Comparison of ENCODE assay signal across 9 cellular contexts in the genomic region with DNA sequence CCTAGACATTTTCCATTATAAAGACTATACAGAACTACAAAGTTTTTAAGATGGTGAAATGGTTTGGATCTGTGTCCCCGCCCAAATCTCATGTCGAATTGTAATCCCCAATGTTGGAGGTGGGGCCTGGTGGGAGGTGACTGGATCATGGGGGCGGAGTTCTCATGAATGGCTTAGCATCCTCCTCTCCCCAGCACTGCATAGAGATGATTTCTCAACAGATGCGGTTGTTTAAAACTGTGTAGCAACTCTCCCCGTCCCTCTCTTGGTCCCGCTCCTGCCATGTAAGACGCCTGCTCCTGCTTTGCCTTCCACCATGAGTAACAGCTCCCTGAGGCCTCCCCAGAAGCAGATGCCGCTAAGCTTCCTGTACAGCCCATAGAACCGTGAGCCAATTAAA. TPM values are rescaled to one million over a fixed set of nuclear protein-coding genes. Genes with fewer than 3 reads are reported as not detected.
A peak's percentile ranks its signal among the peaks of the same experiment; 100 is the strongest.
DNase-seq lines count a peak whose midpoint lies in the region; ATAC-seq and TF ChIP-seq lines count a peak whose summit lies in the region.
"Had no signal": no experiment of that assay in that cellular context is flagged by ENCODE, and none has a peak within 500 bp of the region (broad histone marks: within the 10 kb centered on the region; RNA-seq: fewer than 3 reads in every experiment).

No MANE protein-coding gene starts in this region.

- peaks cover 52% of the 10 kb centered on the region for H3K4me1 Mint-ChIP-seq in activated CD4-positive, alpha-beta memory T cell treated with anti-CD3 and anti-CD28 coated beads for 36 hours (ENCODE audit: low read depth)
- H3K4me1 Mint-ChIP-seq in glutamatergic neuron (ENCODE audit: low read depth, unreplicated experiment), result peaks cover 16% of the 10 kb centered on the region

- H3K9me3 ChIP-seq in left ventricle myocardium inferior (replicated peaks), result no peaks in the 10 kb centered on the region
- no peaks in the 10 kb centered on the region for H3K9me3 ChIP-seq in tibial nerve

- WGBS in tibial nerve, 2 donors, result 75 to 78% methylated on average over 9 of the region's 9 CpGs

- DNase-seq in left ventricle myocardium inferior (no peak), Right ventricle myocardium superior (no peak), glutamatergic neuron (no peak), tibial nerve (ENCODE audit: low spot score in 2 of 2) (no peak), cerebellar cortex (ENCODE audit: low spot score) (no peak)
- DNase-seq in activated CD4-positive, alpha-beta memory T cell treated with anti-CD3 and anti-CD28 coated beads for 36 hours, result peak; percentile 51
- DNase-seq: NCI-H146 had no signal

- H3K4me3 Mint-ChIP-seq in activated CD4-positive, alpha-beta memory T cell treated with anti-CD3 and anti-CD28 coated beads for 36 hours, result peak overlapping the region; percentile 81
- peak overlapping the region; percentile 86 for H3K4me3 Mint-ChIP-seq in glutamatergic neuron (ENCODE audit: unreplicated experiment)

- peak overlapping the region; percentile 82 for H3K27ac Mint-ChIP-seq in activated CD4-positive, alpha-beta memory T cell treated with anti-CD3 and anti-CD28 coated beads for 36 hours
- H3K27ac Mint-ChIP-seq in glutamatergic neuron (ENCODE audit: unreplicated experiment), result peak overlapping the region; percentile 53

- TF ChIP-seq CTCF in left ventricle myocardium inferior (IDR thresholded peaks at IDR 0.05; ENCODE audit: borderline replicate concordance), result no peak
- no peak for TF ChIP-seq CTCF in glutamatergic neuron (IDR thresholded peaks at IDR 0.05; ENCODE audit: partially characterized antibody, unreplicated experiment)
- TF ChIP-seq CTCF in tibial nerve (IDR thresholded peaks at IDR 0.05), result no peak

- POLR2A ChIA-PET in activated CD4-positive, alpha-beta memory T cell treated with anti-CD3 and anti-CD28 coated beads for 36 hours (lab: Charles Lee), result interaction anchor here (1.1 to 2.3 kb wide), 3 partner anchors 10 to 60 kb away, joined by 3 to 8 read pairs (median 5); a partner anchor contains a TSS

- no peak for TF ChIP-seq EP300 in tibial nerve (IDR thresholded peaks at IDR 0.05)

- CTCF ChIA-PET in activated CD4-positive, alpha-beta memory T cell treated with anti-CD3 and anti-CD28 coated beads for 36 hours (lab: Charles Lee), result interaction anchor here (0.8 to 4.6 kb wide), 5 partner anchors 9 to 179 kb away, joined by 3 to 19 read pairs (median 4); a partner anchor contains a TSS

- no peak for TF ChIP-seq POLR2A in tibial nerve (IDR thresholded peaks at IDR 0.05)

- no peaks in the 10 kb centered on the region for H3K27me3 Mint-ChIP-seq in activated CD4-positive, alpha-beta memory T cell treated with anti-CD3 and anti-CD28 coated beads for 36 hours
- peaks cover 2% of the 10 kb centered on the region for H3K27me3 Mint-ChIP-seq in glutamatergic neuron (ENCODE audit: unreplicated experiment)

- H3K4me3 ChIP-seq in left ventricle myocardium inferior (peak overlapping the region; percentile 83), tibial nerve (peak overlapping the region in 3 of 4 donors; percentile 79 to 88 (median 86))

- no peaks in the 10 kb centered on the region for H3K27me3 ChIP-seq in left ventricle myocardium inferior (ENCODE audit: low read depth)
- H3K27me3 ChIP-seq in tibial nerve, result no peaks in the 10 kb centered on the region

- intact Hi-C loops in left ventricle myocardium inferior (cut with micrococcal nuclease) (no loop called here), Right ventricle myocardium superior (cut with DNase I) (no loop called here)
- intact Hi-C loops in activated CD4-positive, alpha-beta memory T cell treated with anti-CD3 and anti-CD28 coated beads for 36 hours (cut with micrococcal nuclease), result loop anchor here (5.0 kb wide), 2 partner anchors 341 to 529 kb away; a partner anchor contains a TSS

- ATAC-seq in Right ventricle myocardium superior (ENCODE audit: poor library complexity), result no peak
- ATAC-seq in GM19351 (IDR thresholded peaks at IDR 0.05; ENCODE audit: unreplicated experiment), result no peak
- ATAC-seq in HG03432 (IDR thresholded peaks at IDR 0.05; ENCODE audit: unreplicated experiment), result no peak

- H3K36me3 ChIP-seq in left ventricle myocardium inferior (no peaks in the 10 kb centered on the region), tibial nerve (no peaks in the 10 kb centered on the region)

- H3K4me1 ChIP-seq in left ventricle myocardium inferior (peaks cover 70% of the 10 kb centered on the region), tibial nerve (peaks cover 0 to 60% (median 28%) of the 10 kb centered on the region in 4 donors)

- peaks cover 4% of the 10 kb centered on the region for H3K9me3 Mint-ChIP-seq in activated CD4-positive, alpha-beta memory T cell treated with anti-CD3 and anti-CD28 coated beads for 36 hours
- H3K9me3 Mint-ChIP-seq in glutamatergic neuron (ENCODE audit: unreplicated experiment), result peaks cover 4% of the 10 kb centered on the region

- H3K36me3 Mint-ChIP-seq in activated CD4-positive, alpha-beta memory T cell treated with anti-CD3 and anti-CD28 coated beads for 36 hours, result peaks cover 31% of the 10 kb centered on the region
- no peaks in the 10 kb centered on the region for H3K36me3 Mint-ChIP-seq in glutamatergic neuron (ENCODE audit: unreplicated experiment)

- H3K27ac ChIP-seq in left ventricle myocardium inferior (replicated peaks), result peak overlapping the region; percentile 97
- no peak overlapping the region for H3K27ac ChIP-seq in tibial nerve

RNA-seq across cellular contexts. Expression of a gene that starts 1.6 kb away (rescaled TPM):
- 13.6 TPM for total RNA-seq in left ventricle myocardium inferior
- 13.6 TPM for total RNA-seq in Right ventricle myocardium superior
- 10 to 100 TPM; 21.7 to 25.5 TPM for total RNA-seq in activated CD4-positive, alpha-beta memory T cell treated with anti-CD3 and anti-CD28 coated beads for 36 hours
- total RNA-seq in glutamatergic neuron (ENCODE audit: unreplicated experiment), result 25.0 TPM
- 10 to 100 TPM; 12.6 to 26.4 (median 22.9) TPM for total RNA-seq in tibial nerve

RNA-seq across cellular contexts. Expression of a gene that starts 60.0 kb away (rescaled TPM):
- total RNA-seq in left ventricle myocardium inferior (14.1 TPM), Right ventricle myocardium superior (13.4 TPM), glutamatergic neuron (ENCODE audit: unreplicated experiment) (15.4 TPM), tibial nerve (10 to 100 TPM in 3 of 4 donors, 1 to 10 TPM in 1; 8.5 to 16.3 (median 12.8) TPM)
- 10 to 100 TPM; 11.7 to 14.0 TPM for total RNA-seq in activated CD4-positive, alpha-beta memory T cell treated with anti-CD3 and anti-CD28 coated beads for 36 hours
